Comparison of ENCODE assay signal across 11 cellular contexts in genomic region chr15:35141743-35142356, GRCh38. TPM values are rescaled to one million over a fixed set of nuclear protein-coding genes. Genes with fewer than 3 reads are reported as not detected.
DNase-seq lines count a peak whose midpoint lies in the region; ATAC-seq, FAIRE-seq and TF ChIP-seq lines count a peak whose summit lies in the region.
"Had no signal": no experiment of that assay in that cellular context is flagged by ENCODE, and none has a peak within 500 bp of the region (broad histone marks: within the 10 kb centered on the region; RNA-seq: fewer than 3 reads in every experiment).

No MANE protein-coding gene starts in this region.

- TF ChIP-seq CTCF in IMR-90 (conservative IDR thresholded peaks at IDR 0.05; ENCODE audit: low read depth, low read length), result no peak
- no peak for TF ChIP-seq CTCF in bronchial epithelial cell (IDR thresholded peaks at IDR 0.05; ENCODE audit: insufficient read depth, low read length, severe bottlenecking)

- peak overlapping the region; percentile 55; the same call in 1 of the 2 replicates for H3K23ac ChIP-seq in IMR-90 (ENCODE audit: low read depth, low read length)

- dilution Hi-C loops in IMR-90 (cut with HindIII; ENCODE audit: low sequenced_read_pairs, unreplicated experiment), result no loop called here

- H3K4me3 ChIP-seq in IMR-90 (ENCODE audit: insufficient read depth, low read depth, low read length), result no peak overlapping the region
- no peak overlapping the region for H3K4me3 ChIP-seq in bronchial epithelial cell (ENCODE audit: low read depth, low read length)

- H2BK120ac ChIP-seq in IMR-90 (ENCODE audit: low read depth, low read length), result peak overlapping the region; percentile 100

- peak overlapping the region; percentile 78; the same call in 1 of the 2 replicates for H3K4me2 ChIP-seq in IMR-90 (ENCODE audit: low read depth, low read length)

- H2BK15ac ChIP-seq in IMR-90 (ENCODE audit: low read depth, low read length), result peak overlapping the region; percentile 35; the same call in 1 of the 3 replicates

- H2BK20ac ChIP-seq in IMR-90 (ENCODE audit: low read depth, low read length), result peak overlapping the region; percentile 86

- H4K8ac ChIP-seq in IMR-90 (ENCODE audit: low read depth in 2 of 2, low read length in 2 of 2), result peak overlapping the region; percentile 36 to 99; a peak in 3 of 4 replicates

- no peak overlapping the region; the same call in 1 of the 2 replicates for H3K9ac ChIP-seq in IMR-90 (ENCODE audit: low read depth, low read length)

- H3K4ac ChIP-seq in IMR-90 (ENCODE audit: low read depth, low read length), result peak overlapping the region; percentile 100

- intact Hi-C loops in IMR-90 (cut with micrococcal nuclease), result no loop called here

- no peaks in the 10 kb centered on the region for H4K20me1 ChIP-seq in IMR-90 (ENCODE audit: insufficient read depth, low read length)

- peak overlapping the region; percentile 73 for H4K5ac ChIP-seq in IMR-90 (ENCODE audit: low read depth, low read length)

- H3K36me3 ChIP-seq in IMR-90 (ENCODE audit: control insufficient read depth, insufficient read depth, low read length), result no peaks in the 10 kb centered on the region
- H3K36me3 ChIP-seq in bronchial epithelial cell (ENCODE audit: control insufficient read depth, insufficient read depth, low read length), result no peaks in the 10 kb centered on the region

- H3K27ac ChIP-seq in IMR-90 (ENCODE audit: insufficient read depth, low read length), result peak overlapping the region; percentile 95; the same call in 1 of the 2 replicates

- peak overlapping the region; percentile 99 for H2BK5ac ChIP-seq in IMR-90 (ENCODE audit: low read depth, low read length, poor library complexity, severe bottlenecking)

- H4K91ac ChIP-seq in IMR-90 (ENCODE audit: insufficient read depth, low read depth, low read length), result peak overlapping the region; percentile 53; the same call in 1 of the 2 replicates

- FAIRE-seq in bronchial epithelial cell (lab: Jason Lieb, UNC), result no peak

- peaks cover 16% of the 10 kb centered on the region for H3K4me1 ChIP-seq in IMR-90 (ENCODE audit: control insufficient read depth, insufficient read depth, low read length)

- peak; percentile 91 for ATAC-seq in IMR-90 (ENCODE audit: low read depth)
- ATAC-seq in HG03457 (IDR thresholded peaks at IDR 0.05; ENCODE audit: unreplicated experiment), result no peak

- POLR2A ChIA-PET in IMR-90 (lab: Charles Lee; ENCODE audit: unreplicated experiment), result interaction anchor here (0.7 kb wide), 1 partner anchor 1285 kb away, joined by 3 read pairs; no protein-coding TSS in a partner anchor

- CTCF ChIA-PET in IMR-90 (lab: Yijun Ruan, JAX), result interaction anchor here (0.7 kb wide), 1 partner anchor 85 kb away, joined by 4 read pairs; no protein-coding TSS in a partner anchor

- no peak overlapping the region for H2AK5ac ChIP-seq in IMR-90 (ENCODE audit: low read depth, low read length)

- no peak for TF ChIP-seq POLR2A in IMR-90 (IDR thresholded peaks at IDR 0.05; ENCODE audit: low read depth, low read length)

- no peak overlapping the region for H2AK9ac ChIP-seq in IMR-90 (replicated peaks; ENCODE audit: low read depth, low read length, poor library complexity)

- in situ Hi-C loops in IMR-90 (cut with MboI; ENCODE audit: low sequenced_read_pairs), result no loop called here

- TF ChIP-seq RAD21 in IMR-90 (IDR thresholded peaks at IDR 0.05; ENCODE audit: low read length), result no peak

- H2AFZ ChIP-seq in IMR-90 (replicated peaks; ENCODE audit: low read length, poor library complexity), result no peak overlapping the region

- H3K27me3 ChIP-seq in IMR-90 (ENCODE audit: control insufficient read depth, insufficient read depth, low read length) (no peaks in the 10 kb centered on the region), bronchial epithelial cell (ENCODE audit: control insufficient read depth, insufficient read depth, low read length) (no peaks in the 10 kb centered on the region)

- H3K56ac ChIP-seq in IMR-90 (ENCODE audit: extremely low read depth, insufficient read depth, low read length), result peak overlapping the region; percentile 93

- H3K79me1 ChIP-seq in IMR-90 (ENCODE audit: low read depth in 1 of 2, low read length in 2 of 2), result no peaks in the 10 kb centered on the region

- H3K9me3 ChIP-seq in IMR-90 (ENCODE audit: control insufficient read depth, insufficient read depth, low read length), result 0 out of 2 replicates have a peak, but pooled peaks cover 2% of the 10 kb centered on the region

- peaks cover 11% of the 10 kb centered on the region for H3K9me1 ChIP-seq in IMR-90 (ENCODE audit: insufficient read depth, low read length)

- peak overlapping the region; percentile 53; the same call in 1 of the 2 replicates for H3K14ac ChIP-seq in IMR-90 (replicated peaks; ENCODE audit: low read depth, low read length)

- DNase-seq in ELR (ENCODE audit: low read depth) (peak; percentile 79), IMR-90 (peak; percentile 96), bronchial epithelial cell (ENCODE audit: low read depth) (peak; percentile 87), non-pigmented ciliary epithelial cell (ENCODE audit: low read depth) (peak; percentile 73), ecto neural progenitor cell (ENCODE audit: low spot score) (no peak), NCI-H1930 (lab: John Stamatoyannopoulos, UW) (no peak), mucosa of gallbladder (ENCODE audit: low spot score) (no peak)
- DNase-seq: DMS 273 treated with DMSO at 0.1 percent for 48 hours, Kasumi-1, NCI-H82 had no signal

- H3K18ac ChIP-seq in IMR-90 (ENCODE audit: low read depth, low read length), result peak overlapping the region; percentile 83

- BruUV-seq in IMR-90 (replicated peaks; lab: Mats Ljungman, UMichigan), result no TSS peak

TF ChIP-seq in IMR-90, 13 proteins besides CTCF, POLR2A, EP300 and RAD21:
- no peak for TF ChIP-seq CHD1 (IDR thresholded peaks at IDR 0.05; ENCODE audit: low read depth, low read length)
- peak; percentile 86 for TF ChIP-seq FOS (IDR thresholded peaks at IDR 0.05; ENCODE audit: low read depth, low read length)
- peak; percentile 98 for TF ChIP-seq CEBPB (IDR thresholded peaks at IDR 0.05; ENCODE audit: low read depth, low read length)
- TF ChIP-seq RFX5 (IDR thresholded peaks at IDR 0.05; ENCODE audit: low read depth, low read length), result no peak
- no peak for TF ChIP-seq MXI1 (IDR thresholded peaks at IDR 0.05; ENCODE audit: borderline replicate concordance, low read depth, low read length)
- no peak for TF ChIP-seq NFE2L2 (IDR thresholded peaks at IDR 0.05; ENCODE audit: low read depth, low read length)

RNA-seq across cellular contexts. Expression of gene NANOGP8, which starts 56.8 kb away (rescaled TPM):
- total RNA-seq in IMR-90 (2012; rRNA removed), result not detected in 2 replicates
- not detected in 2 replicates for polyA plus RNA-seq in IMR-90 (2012; rRNA removed)
- not detected in 2 replicates for polyA plus RNA-seq in IMR-90 (2012; cell fraction: cytosol; rRNA removed)
- 0.17 TPM in 1 of 2 replicates, not detected in the other for polyA plus RNA-seq in IMR-90 (2012; cell fraction: nucleus; rRNA removed; ENCODE audit: low replicate concordance)
- not detected in 2 replicates for total RNA-seq in bronchial epithelial cell
- total RNA-seq in mucosa of gallbladder, result 0.46 TPM

Comparison
In these comparisons a context has a peak if more than half of its experiments do, and no peak if none do; other contexts are left out.
1. DNase-seq: peak in ELR (single experiment), IMR-90 (single experiment), bronchial epithelial cell (single experiment) and non-pigmented ciliary epithelial cell (single experiment); none in ecto neural progenitor cell (single experiment), NCI-H1930 (0 of 2) and mucosa of gallbladder (single experiment).